ENCODE assay signal across 19 cellular contexts in the genomic region with DNA sequence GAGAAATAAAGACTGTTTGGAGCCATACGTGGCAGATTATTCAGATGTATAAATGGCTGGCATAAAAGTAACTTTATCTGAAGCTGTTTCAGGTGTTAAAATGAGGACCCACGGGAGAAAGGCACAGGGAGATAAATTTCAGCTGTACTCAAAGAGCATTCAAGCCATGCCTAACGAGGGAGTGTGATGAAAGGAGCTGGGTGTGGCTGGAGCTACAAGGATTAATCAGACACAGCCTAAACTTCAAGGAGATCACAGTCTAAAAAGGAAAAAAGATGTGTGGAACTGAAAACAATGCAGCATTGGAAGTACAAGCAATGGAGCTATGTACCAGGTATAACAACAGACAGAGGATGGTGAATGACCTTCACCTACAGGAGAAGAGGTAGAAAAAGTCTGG.
DNase-seq lines count a peak whose midpoint lies in the region; ATAC-seq and TF ChIP-seq lines count a peak whose summit lies in the region.
"Had no signal": no experiment of that assay in that cellular context is flagged by ENCODE, and none has a peak within 500 bp of the region (broad histone marks: within the 10 kb centered on the region; RNA-seq: fewer than 3 reads in every experiment).

No MANE protein-coding gene starts in this region.

- intact Hi-C loops in dorsolateral prefrontal cortex (cut with DNase I): loop anchor here in 1 of 2 donors (10.0 kb wide), 1 partner anchor 63 kb away; no protein-coding TSS in a partner anchor
- intact Hi-C loops in prostate gland (cut with DNase I): no loop called here

- H3K4me2 ChIP-seq in osteoblast (ENCODE audit: insufficient read depth, low read length): no peak overlapping the region

- no peaks in the 10 kb centered on the region for H3K9me3 ChIP-seq in osteoblast (ENCODE audit: low read depth, low read length)
- H3K9me3 ChIP-seq in prostate gland: no peaks in the 10 kb centered on the region
- H3K9me3 ChIP-seq: heart left ventricle, pancreas had no signal

- peaks cover 30% of the 10 kb centered on the region for H3K4me1 ChIP-seq in osteoblast (ENCODE audit: insufficient read depth, low read length)
- no peaks in the 10 kb centered on the region for H3K4me1 ChIP-seq in prostate gland (replicated peaks)

- H3K36me3 ChIP-seq in osteoblast (ENCODE audit: insufficient read depth, low read length) (peaks cover 13% of the 10 kb centered on the region), prostate gland (no peaks in the 10 kb centered on the region)

- DNase-seq in GM03348 (ENCODE audit: low spot score): peak; percentile 7
- DNase-seq in NCI-H69 (lab: John Stamatoyannopoulos, UW): peak; percentile 29
- DNase-seq in dorsolateral prefrontal cortex: no peak
- DNase-seq in osteoblast (ENCODE audit: insufficient read length, low spot score, missing footprints): peak; percentile 10
- DNase-seq in NCI-H2107 (lab: John Stamatoyannopoulos, UW): no peak
- DNase-seq in prostate gland (ENCODE audit: low spot score): no peak
- DNase-seq: activated CD4-positive, alpha-beta T cell treated with anti-CD3 and anti-CD28 coated beads for 1 hour; C1 segment of cervical spinal cord; heart left ventricle; islet precursor cell; KG1; NCI-H1105 treated with DMSO at 0.1 percent for 48 hours; NCI-H345; pancreas; substantia nigra; T-helper 2 cell had no signal

- no peak for TF ChIP-seq CTCF in dorsolateral prefrontal cortex (IDR thresholded peaks at IDR 0.05 in 54 of 56, conservative IDR thresholded peaks at IDR 0.05 in 2 of 56; ENCODE audit: low read depth in 1 of 56, partially characterized antibody in 56 of 56)
- no peak for TF ChIP-seq CTCF in osteoblast (IDR thresholded peaks at IDR 0.05; ENCODE audit: extremely low read depth, low read depth, low read length)
- TF ChIP-seq CTCF in prostate gland (IDR thresholded peaks at IDR 0.05): no peak

- H4K20me1 ChIP-seq in osteoblast (ENCODE audit: insufficient read depth, low read length): peaks cover 7% of the 10 kb centered on the region

- H3K27ac ChIP-seq in dorsolateral prefrontal cortex: peak overlapping the region in 38 of 59 donors; percentile 1 to 81 (median 44)
- H3K27ac ChIP-seq in osteoblast (ENCODE audit: low read depth, low read length): no peak overlapping the region
- no peak overlapping the region for H3K27ac ChIP-seq in prostate gland
- H3K27ac ChIP-seq: heart left ventricle, pancreas had no signal

- H3K79me2 ChIP-seq in osteoblast (ENCODE audit: insufficient read depth, low read length): peaks cover 44% of the 10 kb centered on the region

- no peak overlapping the region for H2AFZ ChIP-seq in osteoblast (ENCODE audit: low read length)

- H3K4me3 ChIP-seq in dorsolateral prefrontal cortex: no peak overlapping the region
- H3K4me3 ChIP-seq in osteoblast (ENCODE audit: insufficient read depth, low read length): no peak overlapping the region
- no peak overlapping the region for H3K4me3 ChIP-seq in prostate gland
- H3K4me3 ChIP-seq: heart left ventricle, pancreas had no signal

- H3K27me3 ChIP-seq in dorsolateral prefrontal cortex: no peaks in the 10 kb centered on the region
- H3K27me3 ChIP-seq in osteoblast (ENCODE audit: insufficient read depth, low read length): no peaks in the 10 kb centered on the region
- no peaks in the 10 kb centered on the region for H3K27me3 ChIP-seq in prostate gland (replicated peaks; ENCODE audit: insufficient read depth)
- H3K27me3 ChIP-seq: heart left ventricle, pancreas had no signal

- TF ChIP-seq POLR2A in prostate gland (IDR thresholded peaks at IDR 0.05): no peak

- WGBS in prostate gland: 64% methylated on average over 3 of the region's 3 CpGs

- ATAC-seq in GM21526 (IDR thresholded peaks at IDR 0.05; ENCODE audit: low FRiP score, unreplicated experiment): no peak
- no peak for ATAC-seq in GM21619 (IDR thresholded peaks at IDR 0.05; ENCODE audit: unreplicated experiment)
- ATAC-seq: heart left ventricle, Panc1, pancreas had no signal

Comparison
In these comparisons a context has a peak if more than half of its experiments do, and no peak if none do; other contexts are left out.
1. DNase-seq: peak in GM03348 (single experiment), NCI-H69 (single experiment) and osteoblast (single experiment); none in dorsolateral prefrontal cortex (0 of 10), NCI-H2107 (single experiment) and prostate gland (single experiment).
2. H3K27ac ChIP-seq: peak in dorsolateral prefrontal cortex (38 of 59); none in osteoblast (single experiment) and prostate gland (0 of 2).